Comparison of ENCODE assay signal across 34 cellular contexts in genomic region chr5:98433673-98434072, GRCh38.
DNase-seq lines count a peak whose midpoint lies in the region; ATAC-seq, FAIRE-seq and TF ChIP-seq lines count a peak whose summit lies in the region.
"Had no signal": no experiment of that assay in that cellular context is flagged by ENCODE, and none has a peak within 500 bp of the region (broad histone marks: within the 10 kb centered on the region; RNA-seq: fewer than 3 reads in every experiment).

No MANE protein-coding gene starts in this region.

- no peaks in the 10 kb centered on the region for H3K36me3 Mint-ChIP-seq in astrocyte (ENCODE audit: low read depth, unreplicated experiment)
- H3K36me3 Mint-ChIP-seq: activated naive CD8-positive, alpha-beta T cell treated with anti-CD3 and anti-CD28 coated beads, Interleukin-2, amount 10 ng/mL, durations not matched to agents 7 days and 5 days had no signal

- FAIRE-seq in A549 (lab: Jason Lieb, UNC): no peak
- FAIRE-seq in astrocyte (lab: Jason Lieb, UNC): no peak
- FAIRE-seq: islet of Langerhans had no signal

- ATAC-seq in A549 (no peak), GM21528 (IDR thresholded peaks at IDR 0.05; ENCODE audit: low FRiP score, unreplicated experiment) (no peak)
- ATAC-seq: right cardiac atrium; stimulated activated naive CD8-positive, alpha-beta T cell treated with anti-CD3 and anti-CD28 coated beads, Interleukin-15, amount 100 ng/mL, for 72 hours had no signal

- no peaks in the 10 kb centered on the region for H4K20me1 ChIP-seq in astrocyte (ENCODE audit: insufficient read depth, low read length)

- H3K9ac ChIP-seq in HUES6 (ENCODE audit: low read length) (no peak overlapping the region), astrocyte (ENCODE audit: low read length) (no peak overlapping the region)

- no peak overlapping the region for H3K4me3 Mint-ChIP-seq in astrocyte (ENCODE audit: unreplicated experiment)
- H3K4me3 Mint-ChIP-seq: activated CD4-positive, alpha-beta T cell treated with anti-CD3 and anti-CD28 coated beads, Interleukin-2, amount 10 ng/mL, durations not matched to agents 7 days and 5 days; activated naive CD8-positive, alpha-beta T cell treated with anti-CD3 and anti-CD28 coated beads, Interleukin-2, amount 10 ng/mL, durations not matched to agents 7 days and 5 days; CD4-positive, alpha-beta T cell; endodermal cell; neural crest cell; stimulated activated naive CD8-positive, alpha-beta T cell treated with anti-CD3 and anti-CD28 coated beads, Interleukin-15, amount 100 ng/mL, for 72 hours had no signal

- no peaks in the 10 kb centered on the region for H3K27me3 Mint-ChIP-seq in astrocyte (ENCODE audit: low read depth, unreplicated experiment)
- H3K27me3 Mint-ChIP-seq: CD4-positive, alpha-beta T cell; stimulated activated naive CD8-positive, alpha-beta T cell treated with anti-CD3 and anti-CD28 coated beads, Interleukin-15, amount 100 ng/mL, for 72 hours had no signal

- no peak overlapping the region for H2AFZ ChIP-seq in astrocyte (ENCODE audit: low read depth, low read length)

- CTCF ChIA-PET in A549 (lab: Yijun Ruan, JAX): no interaction called here

- no peak overlapping the region for H3K27ac Mint-ChIP-seq in astrocyte (ENCODE audit: unreplicated experiment)
- H3K27ac Mint-ChIP-seq: activated CD4-positive, alpha-beta T cell treated with anti-CD3 and anti-CD28 coated beads, Interleukin-2, amount 10 ng/mL, durations not matched to agents 7 days and 5 days; activated naive CD8-positive, alpha-beta T cell treated with anti-CD3 and anti-CD28 coated beads, Interleukin-2, amount 10 ng/mL, durations not matched to agents 7 days and 5 days; CD4-positive, alpha-beta T cell; endodermal cell; stimulated activated naive CD8-positive, alpha-beta T cell treated with anti-CD3 and anti-CD28 coated beads, Interleukin-15, amount 100 ng/mL, for 72 hours had no signal

- no peaks in the 10 kb centered on the region for H3K36me3 ChIP-seq in HUES6 (ENCODE audit: control insufficient read depth, insufficient read depth, low read length)
- no peaks in the 10 kb centered on the region for H3K36me3 ChIP-seq in astrocyte (ENCODE audit: insufficient read depth, low read length)
- H3K36me3 ChIP-seq: esophagus squamous epithelium, HAP-1, left lung, pancreas, Peyer's patch, spleen, thoracic aorta, WERI-Rb-1 had no signal

- no peaks in the 10 kb centered on the region for H3K4me1 ChIP-seq in A549
- peaks cover 20% of the 10 kb centered on the region for H3K4me1 ChIP-seq in HUES6 (ENCODE audit: control insufficient read depth, insufficient read depth, low read length)
- H3K4me1 ChIP-seq in astrocyte (ENCODE audit: insufficient read depth, low read length): no peaks in the 10 kb centered on the region
- H3K4me1 ChIP-seq: HAP-1, pancreas had no signal

- H3K27ac ChIP-seq in A549: no peak overlapping the region
- H3K27ac ChIP-seq in HUES6 (ENCODE audit: low read depth, low read length): peak overlapping the region; percentile 15; the same call in 1 of the 2 replicates
- no peak overlapping the region for H3K27ac ChIP-seq in astrocyte (ENCODE audit: low read depth, low read length)
- H3K27ac ChIP-seq: left lung, pancreas, Peyer's patch, spleen, thoracic aorta, WERI-Rb-1 had no signal

- DNase-seq in A549 (ENCODE audit: low read depth in 1 of 2, low spot score in 1 of 2) (no peak), astrocyte (ENCODE audit: low read depth) (peak; percentile 10), fibroblast of pulmonary artery (ENCODE audit: low read depth) (peak; percentile 43), SKM-1 (lab: John Stamatoyannopoulos, UW; ENCODE audit: unreplicated experiment) (no peak)
- no peak for DNase-seq in activated CD4-positive, CD25-positive, alpha-beta regulatory T cell treated with anti-CD3 and anti-CD28 coated beads, Interleukin-2, amount 50 U/mL, for 72 hours
- DNase-seq in activated naive CD4-positive, alpha-beta T cell treated with anti-CD3 and anti-CD28 coated beads, Interleukin-2, amount 50 U/mL, for 16 hours: no peak
- DNase-seq: 8988T; activated CD4-positive, alpha-beta T cell treated with anti-CD3 and anti-CD28 coated beads, Interleukin-2, amount 10 ng/mL, durations not matched to agents 7 days and 5 days; activated naive CD8-positive, alpha-beta T cell treated with anti-CD3 and anti-CD28 coated beads, Interleukin-2, amount 10 ng/mL, durations not matched to agents 7 days and 5 days; AML-193; CD4-positive, alpha-beta T cell; dermis blood vessel endothelial cell; DMS79 treated with DMSO at 0.1 percent for 48 hours; endodermal cell; esophagus squamous epithelium; left lung; mesendoderm; MV-4-11; NCI-H1436; NCI-H2081 treated with DMSO at 0.1 percent for 48 hours; NCI-H226; pancreas; Peyer's patch; right cardiac atrium; spleen; stimulated activated naive CD8-positive, alpha-beta T cell treated with anti-CD3 and anti-CD28 coated beads, Interleukin-15, amount 100 ng/mL, for 72 hours; T1000; WERI-Rb-1 had no signal

- TF ChIP-seq POLR2A in A549 (IDR thresholded peaks at IDR 0.05; ENCODE audit: low read length): no peak

- POLR2A ChIA-PET in A549 (lab: Yijun Ruan, JAX): no interaction called here

- H3K9me3 ChIP-seq in A549 (no peaks in the 10 kb centered on the region), HUES6 (ENCODE audit: control insufficient read depth, insufficient read depth, low read depth, low read length) (peaks cover 23% of the 10 kb centered on the region), astrocyte (ENCODE audit: insufficient read depth, low read depth, low read length) (peaks cover 3% of the 10 kb centered on the region)
- H3K9me3 ChIP-seq: esophagus squamous epithelium, HAP-1, pancreas, thoracic aorta had no signal

- H3K27me3 ChIP-seq in HUES6 (ENCODE audit: control insufficient read depth, insufficient read depth, low read length) (no peaks in the 10 kb centered on the region), astrocyte (ENCODE audit: insufficient read depth, low read length) (no peaks in the 10 kb centered on the region)
- H3K27me3 ChIP-seq: esophagus squamous epithelium, left lung, pancreas, Peyer's patch, spleen had no signal

- no peak for TF ChIP-seq EP300 in A549 (IDR thresholded peaks at IDR 0.05)

- H3K79me2 ChIP-seq in astrocyte (ENCODE audit: insufficient read depth, low read length): no peaks in the 10 kb centered on the region

- no peak for TF ChIP-seq CTCF in A549 (IDR thresholded peaks at IDR 0.05)
- TF ChIP-seq CTCF in astrocyte (IDR thresholded peaks at IDR 0.05; ENCODE audit: insufficient read depth, low read depth, low read length): no peak
- no peak for TF ChIP-seq CTCF in fibroblast of pulmonary artery (IDR thresholded peaks at IDR 0.05; ENCODE audit: low read length, missing control alignments)

- no peak overlapping the region for H3K4me2 ChIP-seq in A549
- no peak overlapping the region for H3K4me2 ChIP-seq in astrocyte (ENCODE audit: low read length)

- H3K9me3 Mint-ChIP-seq in astrocyte (ENCODE audit: unreplicated experiment): peaks cover 3% of the 10 kb centered on the region
- H3K9me3 Mint-ChIP-seq: activated CD4-positive, alpha-beta T cell treated with anti-CD3 and anti-CD28 coated beads, Interleukin-2, amount 10 ng/mL, durations not matched to agents 7 days and 5 days; activated naive CD8-positive, alpha-beta T cell treated with anti-CD3 and anti-CD28 coated beads, Interleukin-2, amount 10 ng/mL, durations not matched to agents 7 days and 5 days; endodermal cell; neural crest cell; stimulated activated naive CD8-positive, alpha-beta T cell treated with anti-CD3 and anti-CD28 coated beads, Interleukin-15, amount 100 ng/mL, for 72 hours had no signal

- no peak overlapping the region for H3K4me3 ChIP-seq in A549
- H3K4me3 ChIP-seq in HUES6 (ENCODE audit: low read depth, low read length): no peak overlapping the region
- H3K4me3 ChIP-seq in astrocyte (ENCODE audit: insufficient read depth, low read depth, low read length): no peak overlapping the region
- H3K4me3 ChIP-seq in fibroblast of pulmonary artery (replicated peaks; ENCODE audit: low read depth, low read length): no peak overlapping the region
- H3K4me3 ChIP-seq: esophagus squamous epithelium, HAP-1, left lung, pancreas, Peyer's patch, spleen, thoracic aorta had no signal

- peaks cover 2% of the 10 kb centered on the region for H3K4me1 Mint-ChIP-seq in astrocyte (ENCODE audit: low read depth, unreplicated experiment)
- H3K4me1 Mint-ChIP-seq: stimulated activated naive CD8-positive, alpha-beta T cell treated with anti-CD3 and anti-CD28 coated beads, Interleukin-15, amount 100 ng/mL, for 72 hours had no signal

- no peak for TF ChIP-seq RAD21 in A549 (conservative IDR thresholded peaks at IDR 0.05 in 1 of 2, IDR thresholded peaks at IDR 0.05 in 1 of 2)

TF ChIP-seq in A549, 52 proteins besides CTCF, POLR2A, EP300 and RAD21:
- TF ChIP-seq SREBF2 (IDR thresholded peaks at IDR 0.05) (no peak), CHD4 (IDR thresholded peaks at IDR 0.05; ENCODE audit: borderline replicate concordance) (no peak), NR3C1 (IDR thresholded peaks at IDR 0.05) (no peak), KDM5A (IDR thresholded peaks at IDR 0.05) (no peak), MAZ (IDR thresholded peaks at IDR 0.05; ENCODE audit: borderline replicate concordance, low read depth, low read length) (no peak), SMC3 (IDR thresholded peaks at IDR 0.05) (no peak), FOSL2 (IDR thresholded peaks at IDR 0.05) (no peak), FOSL2 (CRISPR knock-in tag; IDR thresholded peaks at IDR 0.05) (0 out of 2 replicates have a peak, but pooled peaks have one; percentile 18)

Comparison
In these comparisons a context has a peak if more than half of its experiments do, and no peak if none do; other contexts are left out.
1. DNase-seq: peak in astrocyte (single experiment) and fibroblast of pulmonary artery (single experiment); none in A549 (0 of 2), SKM-1 (single experiment), activated CD4-positive, CD25-positive, alpha-beta regulatory T cell treated with anti-CD3 and anti-CD28 coated beads, Interleukin-2, amount 50 U/mL, for 72 hours (single experiment) and activated naive CD4-positive, alpha-beta T cell treated with anti-CD3 and anti-CD28 coated beads, Interleukin-2, amount 50 U/mL, for 16 hours (single experiment).